8 cellular contexts compared by ENCODE assay signal in the genomic region with DNA sequence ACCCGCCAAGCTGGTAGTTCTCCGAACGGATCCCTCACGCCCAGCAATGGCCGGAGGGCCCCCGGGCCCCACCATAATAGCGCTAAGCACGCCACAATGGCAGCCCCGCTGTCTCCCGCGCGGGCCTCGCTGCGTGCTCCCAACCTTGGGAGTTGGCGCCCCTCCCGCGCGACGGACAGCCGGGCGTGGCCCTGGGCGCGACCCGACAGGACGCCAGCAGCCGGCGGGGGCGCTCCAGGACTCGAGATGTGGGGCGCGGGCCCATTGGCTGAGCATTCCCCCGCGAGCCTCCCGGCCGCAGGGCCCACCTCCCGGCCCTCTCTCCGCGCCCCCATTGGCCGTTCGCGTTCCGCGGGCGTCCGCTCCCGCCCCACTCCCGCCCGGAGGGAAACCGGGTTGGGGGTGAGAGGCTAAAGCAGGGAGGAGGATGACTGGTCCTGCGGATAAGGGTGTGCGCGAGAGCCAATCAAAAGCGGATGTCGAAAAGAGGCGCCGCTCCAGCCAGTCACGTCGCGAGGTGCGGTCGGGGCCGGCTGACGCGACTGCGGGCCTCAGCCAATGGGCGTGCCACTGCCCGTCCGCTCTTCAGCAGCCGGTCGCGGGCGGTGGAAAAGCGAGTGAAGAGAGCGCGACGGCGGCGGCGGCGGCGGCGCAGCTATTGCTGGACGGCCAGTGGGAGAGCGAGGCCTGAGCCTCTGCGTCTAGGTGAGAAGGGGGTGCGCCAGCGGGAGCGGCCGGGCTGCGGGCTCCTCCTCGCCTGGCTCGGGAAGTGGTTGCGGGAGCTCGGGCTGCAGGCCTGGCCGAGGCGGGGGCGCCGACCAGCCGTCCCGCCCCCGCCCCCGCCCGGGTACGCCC. TPM values are rescaled to one million over a fixed set of nuclear protein-coding genes. Genes with fewer than 3 reads are reported as not detected.
DNase-seq lines count a peak whose midpoint lies in the region; ATAC-seq and TF ChIP-seq lines count a peak whose summit lies in the region.

A gene with protein sequence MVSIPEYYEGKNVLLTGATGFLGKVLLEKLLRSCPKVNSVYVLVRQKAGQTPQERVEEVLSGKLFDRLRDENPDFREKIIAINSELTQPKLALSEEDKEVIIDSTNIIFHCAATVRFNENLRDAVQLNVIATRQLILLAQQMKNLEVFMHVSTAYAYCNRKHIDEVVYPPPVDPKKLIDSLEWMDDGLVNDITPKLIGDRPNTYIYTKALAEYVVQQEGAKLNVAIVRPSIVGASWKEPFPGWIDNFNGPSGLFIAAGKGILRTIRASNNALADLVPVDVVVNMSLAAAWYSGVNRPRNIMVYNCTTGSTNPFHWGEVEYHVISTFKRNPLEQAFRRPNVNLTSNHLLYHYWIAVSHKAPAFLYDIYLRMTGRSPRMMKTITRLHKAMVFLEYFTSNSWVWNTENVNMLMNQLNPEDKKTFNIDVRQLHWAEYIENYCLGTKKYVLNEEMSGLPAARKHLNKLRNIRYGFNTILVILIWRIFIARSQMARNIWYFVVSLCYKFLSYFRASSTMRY (plus strand): TSS at position 567 of the 855 bp plus-strand sequence. CDS start 26,098 bp downstream, outside the sequence.

- H3K4me3 ChIP-seq in right lobe of liver: peak within 1 kb of the TSS; percentile 52 to 65 (median 57)

- H3K4me1 Mint-ChIP-seq in CD4-positive, alpha-beta T cell (ENCODE audit: low read depth): peaks cover 51% of the 10 kb centered on the region
- H3K4me1 Mint-ChIP-seq in activated CD4-positive, alpha-beta memory T cell treated with anti-CD3 and anti-CD28 coated beads for 36 hours (ENCODE audit: low read depth): peaks cover 40% of the 10 kb centered on the region

- POLR2A ChIA-PET in CD4-positive, alpha-beta T cell (lab: Charles Lee): interaction anchor here (0.6 to 1.9 kb wide), 3 partner anchors 12 to 289 kb away, joined by 3 to 8 read pairs (median 4); a partner anchor contains a TSS
- POLR2A ChIA-PET in activated CD4-positive, alpha-beta memory T cell treated with anti-CD3 and anti-CD28 coated beads for 36 hours (lab: Charles Lee): interaction anchor here (1.3 to 2.3 kb wide), 2 partner anchors 25 to 205 kb away, joined by 3 to 7 read pairs; a partner anchor contains a TSS

- peak; percentile 88 for ATAC-seq in CD4-positive, alpha-beta T cell (ENCODE audit: poor library complexity)
- ATAC-seq in GM19397 (IDR thresholded peaks at IDR 0.05; ENCODE audit: unreplicated experiment) (peak; percentile 89), HG03571 (IDR thresholded peaks at IDR 0.05; ENCODE audit: unreplicated experiment) (peak; percentile 89), right lobe of liver (peak; percentile 94 to 97 (median 95))

- no peaks in the 10 kb centered on the region for H3K36me3 ChIP-seq in right lobe of liver

- TF ChIP-seq POLR2A in right lobe of liver (IDR thresholded peaks at IDR 0.05): peak; percentile 57

- peak; percentile 90 to 96 (median 92) for DNase-seq in CD4-positive, alpha-beta T cell
- peak; percentile 97 for DNase-seq in NCI-H82 (lab: John Stamatoyannopoulos, UW)
- DNase-seq in activated CD4-positive, alpha-beta memory T cell treated with anti-CD3 and anti-CD28 coated beads for 36 hours: peak; percentile 98
- DNase-seq in dermis microvascular lymphatic vessel endothelial cell (ENCODE audit: low read depth in 2 of 2): peak; percentile 97 to 99
- peak; percentile 89 to 94 (median 94) for DNase-seq in right lobe of liver
- peak; percentile 94 to 97 for DNase-seq in stimulated activated CD4-positive, alpha-beta T cell treated with anti-CD3 and anti-CD28 coated beads, Interleukin-4, amount 100 ng/mL, for 4 hours

- peak within 1 kb of the TSS; percentile 88 for H3K27ac Mint-ChIP-seq in CD4-positive, alpha-beta T cell
- peak within 1 kb of the TSS; percentile 91 for H3K27ac Mint-ChIP-seq in activated CD4-positive, alpha-beta memory T cell treated with anti-CD3 and anti-CD28 coated beads for 36 hours

- peaks cover 8% of the 10 kb centered on the region for H3K27me3 Mint-ChIP-seq in CD4-positive, alpha-beta T cell
- no peaks in the 10 kb centered on the region for H3K27me3 Mint-ChIP-seq in activated CD4-positive, alpha-beta memory T cell treated with anti-CD3 and anti-CD28 coated beads for 36 hours

- no peaks in the 10 kb centered on the region for H3K27me3 ChIP-seq in CD4-positive, alpha-beta T cell (ENCODE audit: control insufficient read depth, insufficient read depth, low read length)
- H3K27me3 ChIP-seq in right lobe of liver: peaks cover 0 to 12% of the 10 kb centered on the region in 2 donors

- 7% methylated on average over 24 of the region's 104 CpGs for WGBS in right lobe of liver (ENCODE audit: insufficient coverage, low coverage, low lambda C conversion rate, missing lambda C conversion rate)

- H3K4me1 ChIP-seq in right lobe of liver: no peaks in the 10 kb centered on the region

- peak within 1 kb of the TSS; percentile 33 for H3K27ac ChIP-seq in CD4-positive, alpha-beta T cell (ENCODE audit: low read depth, low read length)
- peak within 1 kb of the TSS; percentile 50 to 82 (median 59) for H3K27ac ChIP-seq in right lobe of liver

- no peaks in the 10 kb centered on the region for H3K9me3 Mint-ChIP-seq in CD4-positive, alpha-beta T cell
- no peaks in the 10 kb centered on the region for H3K9me3 Mint-ChIP-seq in activated CD4-positive, alpha-beta memory T cell treated with anti-CD3 and anti-CD28 coated beads for 36 hours

- peaks cover 5% of the 10 kb centered on the region for H3K36me3 Mint-ChIP-seq in CD4-positive, alpha-beta T cell (ENCODE audit: low read depth)
- H3K36me3 Mint-ChIP-seq in activated CD4-positive, alpha-beta memory T cell treated with anti-CD3 and anti-CD28 coated beads for 36 hours: peaks cover 12% of the 10 kb centered on the region

- CTCF ChIA-PET in CD4-positive, alpha-beta T cell (lab: Charles Lee): interaction anchor here (0.6 kb wide), 3 partner anchors 14 to 567 kb away, joined by 3 read pairs; a partner anchor contains a TSS
- CTCF ChIA-PET in activated CD4-positive, alpha-beta memory T cell treated with anti-CD3 and anti-CD28 coated beads for 36 hours (lab: Charles Lee): interaction anchor here (0.6 to 1.4 kb wide), 5 partner anchors 16 to 181 kb away, joined by 3 to 4 read pairs (median 3); no protein-coding TSS in a partner anchor

- no peaks in the 10 kb centered on the region for H3K9me3 ChIP-seq in CD4-positive, alpha-beta T cell (ENCODE audit: control insufficient read depth, low read length)
- no peaks in the 10 kb centered on the region for H3K9me3 ChIP-seq in right lobe of liver

- intact Hi-C loops in CD4-positive, alpha-beta T cell (cut with DNase I, micrococcal nuclease): loop anchor here (2.0 to 10.0 kb wide), 6 partner anchors 204 to 1554 kb away; a partner anchor contains a TSS
- intact Hi-C loops in activated CD4-positive, alpha-beta memory T cell treated with anti-CD3 and anti-CD28 coated beads for 36 hours (cut with micrococcal nuclease): loop anchor here (1.0 to 10.0 kb wide), 7 partner anchors 200 to 996 kb away; a partner anchor contains a TSS
- intact Hi-C loops in right lobe of liver (cut with DNase I): no loop called here

- H3K4me3 Mint-ChIP-seq in CD4-positive, alpha-beta T cell: peak within 1 kb of the TSS; percentile 98
- H3K4me3 Mint-ChIP-seq in activated CD4-positive, alpha-beta memory T cell treated with anti-CD3 and anti-CD28 coated beads for 36 hours: peak within 1 kb of the TSS; percentile 93

- peak; percentile 70 for TF ChIP-seq CTCF in CD4-positive, alpha-beta T cell (IDR thresholded peaks at IDR 0.05)
- peak in 3 of 4 donors; percentile 40 to 47 (median 46) for TF ChIP-seq CTCF in right lobe of liver (IDR thresholded peaks at IDR 0.05)

RNA-seq across cellular contexts. Expression of the gene that starts here (rescaled TPM):
- 10 to 100 TPM; 28.4 to 29.0 TPM for total RNA-seq in CD4-positive, alpha-beta T cell
- total RNA-seq in activated CD4-positive, alpha-beta memory T cell treated with anti-CD3 and anti-CD28 coated beads for 36 hours: 10 to 100 TPM; 39.5 to 41.3 TPM
- total RNA-seq in dermis microvascular lymphatic vessel endothelial cell (51.3 and 57.4 TPM in 2 replicates), right lobe of liver (1 to 10 TPM; 2.8 to 8.9 (median 3.6) TPM)

Comparison
In these comparisons a context has a peak if more than half of its experiments do, and no peak if none do; other contexts are left out.
1. Peak in every context shown above with its lines: DNase-seq, ATAC-seq, H3K4me3 ChIP-seq and H3K27ac ChIP-seq.
2. intact Hi-C loops: an anchor here in CD4-positive, alpha-beta T cell (2.0 to 10.0 kb wide) and activated CD4-positive, alpha-beta memory T cell treated with anti-CD3 and anti-CD28 coated beads for 36 hours (1.0 to 10.0 kb wide); none called in right lobe of liver.